ENCODE assay signal across 1 cellular context in genomic region chr17:45894022-45894784, GRCh38.
TF ChIP-seq lines count a peak whose summit lies in the region.

TSS of gene MAPT (plus strand) at chr17:45894554. CDS start at chr17:45962338, 67,784 bp downstream.

TF ChIP-seq in K562, 482 proteins besides CTCF, POLR2A, EP300 and RAD21 (continued from another document and continues in another):
- TF ChIP-seq, protein P1, sequence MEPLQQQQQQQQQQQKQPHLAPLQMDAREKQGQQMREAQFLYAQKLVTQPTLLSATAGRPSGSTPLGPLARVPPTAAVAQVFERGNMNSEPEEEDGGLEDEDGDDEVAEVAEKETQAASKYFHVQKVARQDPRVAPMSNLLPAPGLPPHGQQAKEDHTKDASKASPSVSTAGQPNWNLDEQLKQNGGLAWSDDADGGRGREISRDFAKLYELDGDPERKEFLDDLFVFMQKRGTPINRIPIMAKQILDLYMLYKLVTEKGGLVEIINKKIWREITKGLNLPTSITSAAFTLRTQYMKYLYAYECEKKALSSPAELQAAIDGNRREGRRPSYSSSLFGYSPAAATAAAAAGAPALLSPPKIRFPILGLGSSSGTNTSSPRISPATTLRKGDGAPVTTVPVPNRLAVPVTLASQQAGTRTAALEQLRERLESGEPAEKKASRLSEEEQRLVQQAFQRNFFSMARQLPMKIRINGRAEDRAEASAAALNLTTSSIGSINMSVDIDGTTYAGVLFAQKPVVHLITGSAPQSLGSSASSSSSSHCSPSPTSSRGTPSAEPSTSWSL (CRISPR knock-in tag; IDR thresholded peaks at IDR 0.05; ENCODE audit: borderline replicate concordance) = no peak
- peak in 1 of 3 experiments; percentile 64; a peak in 2 of 6 replicates for TF ChIP-seq ZBTB11 (CRISPR knock-in tag; IDR thresholded peaks at IDR 0.05)
- TF ChIP-seq, protein P2, sequence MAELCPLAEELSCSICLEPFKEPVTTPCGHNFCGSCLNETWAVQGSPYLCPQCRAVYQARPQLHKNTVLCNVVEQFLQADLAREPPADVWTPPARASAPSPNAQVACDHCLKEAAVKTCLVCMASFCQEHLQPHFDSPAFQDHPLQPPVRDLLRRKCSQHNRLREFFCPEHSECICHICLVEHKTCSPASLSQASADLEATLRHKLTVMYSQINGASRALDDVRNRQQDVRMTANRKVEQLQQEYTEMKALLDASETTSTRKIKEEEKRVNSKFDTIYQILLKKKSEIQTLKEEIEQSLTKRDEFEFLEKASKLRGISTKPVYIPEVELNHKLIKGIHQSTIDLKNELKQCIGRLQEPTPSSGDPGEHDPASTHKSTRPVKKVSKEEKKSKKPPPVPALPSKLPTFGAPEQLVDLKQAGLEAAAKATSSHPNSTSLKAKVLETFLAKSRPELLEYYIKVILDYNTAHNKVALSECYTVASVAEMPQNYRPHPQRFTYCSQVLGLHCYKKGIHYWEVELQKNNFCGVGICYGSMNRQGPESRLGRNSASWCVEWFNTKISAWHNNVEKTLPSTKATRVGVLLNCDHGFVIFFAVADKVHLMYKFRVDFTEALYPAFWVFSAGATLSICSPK (IDR thresholded peaks at IDR 0.05; ENCODE audit: borderline replicate concordance) = no peak
- TF ChIP-seq, protein P3, sequence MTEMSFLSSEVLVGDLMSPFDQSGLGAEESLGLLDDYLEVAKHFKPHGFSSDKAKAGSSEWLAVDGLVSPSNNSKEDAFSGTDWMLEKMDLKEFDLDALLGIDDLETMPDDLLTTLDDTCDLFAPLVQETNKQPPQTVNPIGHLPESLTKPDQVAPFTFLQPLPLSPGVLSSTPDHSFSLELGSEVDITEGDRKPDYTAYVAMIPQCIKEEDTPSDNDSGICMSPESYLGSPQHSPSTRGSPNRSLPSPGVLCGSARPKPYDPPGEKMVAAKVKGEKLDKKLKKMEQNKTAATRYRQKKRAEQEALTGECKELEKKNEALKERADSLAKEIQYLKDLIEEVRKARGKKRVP (CRISPR knock-in tag; IDR thresholded peaks at IDR 0.05) = no peak
- TF ChIP-seq STAT5B (CRISPR knock-in tag; IDR thresholded peaks at IDR 0.05) = no peak
- peak; percentile 39 for TF ChIP-seq PHF20 (IDR thresholded peaks at IDR 0.05; ENCODE audit: partially characterized antibody)
- TF ChIP-seq UBTF (IDR thresholded peaks at IDR 0.05; ENCODE audit: borderline replicate concordance in 1 of 2, low read depth in 2 of 2, low read length in 2 of 2) = peak in 1 of 2 experiments; percentile 55; a peak in 1 of 4 replicates
- TF ChIP-seq, protein P4, sequence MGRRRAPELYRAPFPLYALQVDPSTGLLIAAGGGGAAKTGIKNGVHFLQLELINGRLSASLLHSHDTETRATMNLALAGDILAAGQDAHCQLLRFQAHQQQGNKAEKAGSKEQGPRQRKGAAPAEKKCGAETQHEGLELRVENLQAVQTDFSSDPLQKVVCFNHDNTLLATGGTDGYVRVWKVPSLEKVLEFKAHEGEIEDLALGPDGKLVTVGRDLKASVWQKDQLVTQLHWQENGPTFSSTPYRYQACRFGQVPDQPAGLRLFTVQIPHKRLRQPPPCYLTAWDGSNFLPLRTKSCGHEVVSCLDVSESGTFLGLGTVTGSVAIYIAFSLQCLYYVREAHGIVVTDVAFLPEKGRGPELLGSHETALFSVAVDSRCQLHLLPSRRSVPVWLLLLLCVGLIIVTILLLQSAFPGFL (CRISPR knock-in tag; IDR thresholded peaks at IDR 0.05) = no peak
- no peak for TF ChIP-seq ZFP1 (CRISPR knock-in tag; IDR thresholded peaks at IDR 0.05)
- TF ChIP-seq ZFP30 (CRISPR knock-in tag; IDR thresholded peaks at IDR 0.05; ENCODE audit: borderline replicate concordance) = no peak
- no peak for TF ChIP-seq HOXB6 (CRISPR knock-in tag; IDR thresholded peaks at IDR 0.05; ENCODE audit: borderline replicate concordance)
- no peak for TF ChIP-seq NFIX (CRISPR knock-in tag; IDR thresholded peaks at IDR 0.05; ENCODE audit: low read depth)
- no peak for TF ChIP-seq FOXJ3 (CRISPR knock-in tag; IDR thresholded peaks at IDR 0.05)
- TF ChIP-seq SOX6 (IDR thresholded peaks at IDR 0.05) = no peak
- no peak for TF ChIP-seq BRD4 (IDR thresholded peaks at IDR 0.05)
- TF ChIP-seq TFAM (CRISPR knock-in tag; conservative IDR thresholded peaks at IDR 0.05) = no peak
- no peak for TF ChIP-seq YBX1 (IDR thresholded peaks at IDR 0.05)
- peak; percentile 84 for TF ChIP-seq REST (CRISPR knock-in tag; IDR thresholded peaks at IDR 0.05; ENCODE audit: low read depth)
- TF ChIP-seq ZNF175 (CRISPR knock-in tag; IDR thresholded peaks at IDR 0.05; ENCODE audit: low read depth) = peak; percentile 80
- TF ChIP-seq ELF1 (tag; IDR thresholded peaks at IDR 0.05) = no peak
- no peak for TF ChIP-seq NCOA6 (IDR thresholded peaks at IDR 0.05)
- TF ChIP-seq, protein P5, sequence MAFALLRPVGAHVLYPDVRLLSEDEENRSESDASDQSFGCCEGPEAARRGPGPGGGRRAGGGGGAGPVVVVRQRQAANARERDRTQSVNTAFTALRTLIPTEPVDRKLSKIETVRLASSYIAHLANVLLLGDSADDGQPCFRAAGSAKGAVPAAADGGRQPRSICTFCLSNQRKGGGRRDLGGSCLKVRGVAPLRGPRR (CRISPR knock-in tag; IDR thresholded peaks at IDR 0.05) = no peak
- no peak for TF ChIP-seq ARID2 (IDR thresholded peaks at IDR 0.05)
- no peak for TF ChIP-seq ZNF384 (IDR thresholded peaks at IDR 0.05; ENCODE audit: low read depth, low read length)
- no peak for TF ChIP-seq SMAD3 (CRISPR knock-in tag; conservative IDR thresholded peaks at IDR 0.05)
- TF ChIP-seq MYBL2 (IDR thresholded peaks at IDR 0.05; ENCODE audit: low read depth) = no peak
- no peak for TF ChIP-seq MYBL2 (CRISPR knock-in tag; IDR thresholded peaks at IDR 0.05; ENCODE audit: borderline replicate concordance)
- TF ChIP-seq MYNN (IDR thresholded peaks at IDR 0.05) = no peak
- no peak for TF ChIP-seq MYNN (CRISPR knock-in tag; IDR thresholded peaks at IDR 0.05)
- TF ChIP-seq SIRT6 (IDR thresholded peaks at IDR 0.05; ENCODE audit: low read depth, low read length) = no peak
- peak; percentile 65 for TF ChIP-seq ZNF584 (CRISPR knock-in tag; IDR thresholded peaks at IDR 0.05; ENCODE audit: low read depth)
- no peak for TF ChIP-seq PKNOX1 (IDR thresholded peaks at IDR 0.05)
- no peak for TF ChIP-seq CHD1 (IDR thresholded peaks at IDR 0.05; ENCODE audit: low read length)
- no peak for TF ChIP-seq POU5F1 (IDR thresholded peaks at IDR 0.05; ENCODE audit: borderline replicate concordance, low read depth, low read length, partially characterized antibody)
- no peak for TF ChIP-seq RFX5 (IDR thresholded peaks at IDR 0.05; ENCODE audit: low read depth, low read length)
- no peak for TF ChIP-seq MTA1 (IDR thresholded peaks at IDR 0.05; ENCODE audit: borderline replicate concordance)
- TF ChIP-seq EGR1 (conservative IDR thresholded peaks at IDR 0.05) = peak; percentile 92
- no peak for TF ChIP-seq POLR2H (tag; IDR thresholded peaks at IDR 0.05; ENCODE audit: low read depth)
- TF ChIP-seq CCNT2 (IDR thresholded peaks at IDR 0.05; ENCODE audit: borderline replicate concordance, extremely low read depth, insufficient read length, low read depth, low read length) = peak; percentile 85
- no peak for TF ChIP-seq KAT7 (CRISPR knock-in tag; IDR thresholded peaks at IDR 0.05; ENCODE audit: borderline replicate concordance)
- TF ChIP-seq HNRNPH1 (optimal IDR thresholded peaks at IDR 0.05; ENCODE audit: low read depth, low read length) = no peak
- TF ChIP-seq CHD4 (IDR thresholded peaks at IDR 0.05; ENCODE audit: insufficient read depth, insufficient replicate concordance, low read depth, low read length, poor library complexity, severe bottlenecking) = no peak
- TF ChIP-seq, protein P6, sequence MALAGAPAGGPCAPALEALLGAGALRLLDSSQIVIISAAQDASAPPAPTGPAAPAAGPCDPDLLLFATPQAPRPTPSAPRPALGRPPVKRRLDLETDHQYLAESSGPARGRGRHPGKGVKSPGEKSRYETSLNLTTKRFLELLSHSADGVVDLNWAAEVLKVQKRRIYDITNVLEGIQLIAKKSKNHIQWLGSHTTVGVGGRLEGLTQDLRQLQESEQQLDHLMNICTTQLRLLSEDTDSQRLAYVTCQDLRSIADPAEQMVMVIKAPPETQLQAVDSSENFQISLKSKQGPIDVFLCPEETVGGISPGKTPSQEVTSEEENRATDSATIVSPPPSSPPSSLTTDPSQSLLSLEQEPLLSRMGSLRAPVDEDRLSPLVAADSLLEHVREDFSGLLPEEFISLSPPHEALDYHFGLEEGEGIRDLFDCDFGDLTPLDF (CRISPR knock-in tag; IDR thresholded peaks at IDR 0.05) = no peak
- TF ChIP-seq JUN (IDR thresholded peaks at IDR 0.05; ENCODE audit: borderline replicate concordance, low read depth, low read length) = no peak
- no peak for TF ChIP-seq JUN (CRISPR knock-in tag; IDR thresholded peaks at IDR 0.05; ENCODE audit: borderline replicate concordance)
- TF ChIP-seq, protein P7, sequence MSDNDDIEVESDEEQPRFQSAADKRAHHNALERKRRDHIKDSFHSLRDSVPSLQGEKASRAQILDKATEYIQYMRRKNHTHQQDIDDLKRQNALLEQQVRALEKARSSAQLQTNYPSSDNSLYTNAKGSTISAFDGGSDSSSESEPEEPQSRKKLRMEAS (CRISPR knock-in tag; IDR thresholded peaks at IDR 0.05) = peak; percentile 97
- no peak for TF ChIP-seq ZNF778 (CRISPR knock-in tag; IDR thresholded peaks at IDR 0.05)
- TF ChIP-seq, protein P8, sequence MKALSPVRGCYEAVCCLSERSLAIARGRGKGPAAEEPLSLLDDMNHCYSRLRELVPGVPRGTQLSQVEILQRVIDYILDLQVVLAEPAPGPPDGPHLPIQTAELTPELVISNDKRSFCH (CRISPR knock-in tag; IDR thresholded peaks at IDR 0.05) = no peak
- TF ChIP-seq, protein P8 (tag; IDR thresholded peaks at IDR 0.05) = no peak; the same call in 1 of the 2 replicates
- TF ChIP-seq CBFA2T2 (conservative IDR thresholded peaks at IDR 0.05) = no peak
